ENCODE assay signal across 19 cellular contexts in genomic region chr1:234707641-234708040, GRCh38.
A peak's percentile ranks its signal among the peaks of the same experiment; 100 is the strongest.
DNase-seq lines count a peak whose midpoint lies in the region; ATAC-seq, FAIRE-seq and TF ChIP-seq lines count a peak whose summit lies in the region.
"Had no signal": no experiment of that assay in that cellular context is flagged by ENCODE, and none has a peak within 500 bp of the region (broad histone marks: within the 10 kb centered on the region; RNA-seq: fewer than 3 reads in every experiment).

No MANE protein-coding gene starts in this region.

- POLR2A ChIA-PET in WTC11 (lab: Charles Lee) = interaction anchor here (0.8 kb wide), 1 partner anchor 9 kb away, joined by 3 read pairs; no protein-coding TSS in a partner anchor

- peaks cover 4% of the 10 kb centered on the region for H3K36me3 Mint-ChIP-seq in astrocyte (ENCODE audit: low read depth, unreplicated experiment)
- no peaks in the 10 kb centered on the region for H3K36me3 Mint-ChIP-seq in WTC11
- H3K36me3 Mint-ChIP-seq: brain had no signal

- TF ChIP-seq POLR2A in thyroid gland (IDR thresholded peaks at IDR 0.05) = no peak

- H3K9me3 ChIP-seq in astrocyte (ENCODE audit: insufficient read depth, low read depth, low read length) (no peaks in the 10 kb centered on the region), thyroid gland (no peaks in the 10 kb centered on the region)
- H3K9me3 ChIP-seq: SJCRH30 had no signal

- H3K36me3 ChIP-seq in astrocyte (ENCODE audit: insufficient read depth, low read length) = no peaks in the 10 kb centered on the region
- no peaks in the 10 kb centered on the region for H3K36me3 ChIP-seq in thyroid gland
- H3K36me3 ChIP-seq: SJCRH30 had no signal

- H3K4me2 ChIP-seq in astrocyte (ENCODE audit: low read length) = no peak overlapping the region

- CTCF ChIA-PET in WTC11 (lab: Charles Lee) = interaction anchor here (1.4 kb wide), 1 partner anchor 376 kb away, joined by 3 read pairs; no protein-coding TSS in a partner anchor

- H3K9ac ChIP-seq in astrocyte (ENCODE audit: low read length) = no peak overlapping the region

- no peak for FAIRE-seq in astrocyte (lab: Jason Lieb, UNC)

- H3K27ac ChIP-seq in astrocyte (ENCODE audit: low read depth, low read length) (no peak overlapping the region), thyroid gland (peak overlapping the region; percentile 19 to 93 (median 68))
- H3K27ac ChIP-seq: SJCRH30 had no signal

- H4K20me1 ChIP-seq in astrocyte (ENCODE audit: insufficient read depth, low read length) = no peaks in the 10 kb centered on the region

- no peak for ATAC-seq in WTC11

- intact Hi-C loops in thyroid gland (cut with DNase I) = no loop called here

- H3K4me3 Mint-ChIP-seq in astrocyte (ENCODE audit: unreplicated experiment) (no peak overlapping the region), WTC11 (no peak overlapping the region)
- H3K4me3 Mint-ChIP-seq: activated CD4-positive, alpha-beta T cell treated with anti-CD3 and anti-CD28 coated beads, Interleukin-2, amount 10 ng/mL, durations not matched to agents 7 days and 5 days; brain; CD4-positive, alpha-beta T cell had no signal

- H3K27me3 ChIP-seq in astrocyte (ENCODE audit: insufficient read depth, low read length) = no peaks in the 10 kb centered on the region
- no peaks in the 10 kb centered on the region for H3K27me3 ChIP-seq in thyroid gland
- H3K27me3 ChIP-seq: SJCRH30 had no signal

- H3K27ac Mint-ChIP-seq in astrocyte (ENCODE audit: unreplicated experiment) (no peak overlapping the region), WTC11 (no peak overlapping the region)
- H3K27ac Mint-ChIP-seq: brain; CD4-positive, alpha-beta T cell had no signal

- H3K79me2 ChIP-seq in astrocyte (ENCODE audit: insufficient read depth, low read length) = no peaks in the 10 kb centered on the region

- peaks cover 17% of the 10 kb centered on the region for H3K4me1 ChIP-seq in astrocyte (ENCODE audit: insufficient read depth, low read length)
- H3K4me1 ChIP-seq in thyroid gland = peaks cover 36 to 45% of the 10 kb centered on the region in 2 donors
- H3K4me1 ChIP-seq: SJCRH30 had no signal

- H3K9me3 Mint-ChIP-seq in astrocyte (ENCODE audit: unreplicated experiment) = no peaks in the 10 kb centered on the region
- peaks cover 6% of the 10 kb centered on the region; the same call in 1 of the 2 replicates for H3K9me3 Mint-ChIP-seq in WTC11
- H3K9me3 Mint-ChIP-seq: CD4-positive, alpha-beta T cell had no signal

- no peak overlapping the region for H2AFZ ChIP-seq in astrocyte (ENCODE audit: low read depth, low read length)

- WGBS in thyroid gland, 2 donors = 32 to 44% methylated on average over 1 of the region's 1 CpG

- peaks cover 8% of the 10 kb centered on the region for H3K4me1 Mint-ChIP-seq in astrocyte (ENCODE audit: low read depth, unreplicated experiment)
- no peaks in the 10 kb centered on the region for H3K4me1 Mint-ChIP-seq in WTC11

- TF ChIP-seq CTCF in astrocyte (IDR thresholded peaks at IDR 0.05; ENCODE audit: insufficient read depth, low read depth, low read length) (no peak), fibroblast of the aortic adventitia (IDR thresholded peaks at IDR 0.05; ENCODE audit: insufficient read depth, low read length) (no peak), thyroid gland (IDR thresholded peaks at IDR 0.05) (no peak), WTC11 (IDR thresholded peaks at IDR 0.05) (no peak)

- H3K4me3 ChIP-seq in astrocyte (ENCODE audit: insufficient read depth, low read depth, low read length) (no peak overlapping the region), fibroblast of the aortic adventitia (ENCODE audit: low read depth, low read length) (no peak overlapping the region), thyroid gland (replicated peaks in 1 of 3) (no peak overlapping the region)
- H3K4me3 ChIP-seq: SJCRH30 had no signal

- DNase-seq in MV-4-11 (lab: John Stamatoyannopoulos, UW) (peak; percentile 78), astrocyte (ENCODE audit: low read depth) (peak; percentile 48), fibroblast of the aortic adventitia (ENCODE audit: low read depth) (peak; percentile 66), thyroid gland (peak; percentile 32 to 40), NCI-H1417 (lab: John Stamatoyannopoulos, UW) (no peak), GM03348 (ENCODE audit: low spot score) (no peak), WTC11 (ENCODE audit: low spot score) (no peak)
- DNase-seq: activated CD4-positive, alpha-beta T cell treated with anti-CD3 and anti-CD28 coated beads, Interleukin-2, amount 10 ng/mL, durations not matched to agents 7 days and 5 days; activated naive CD4-positive, alpha-beta T cell treated with anti-CD3 and anti-CD28 coated beads, Interleukin-2, amount 50 U/mL, for 16 hours; activated T-cell treated with anti-CD3 and anti-CD28 coated beads for 4 hours; CD4-positive, alpha-beta T cell; effector CD4-positive, alpha-beta T cell; GOT3; NCI-H1105 treated with DMSO at 0.1 percent for 48 hours; NCI-H2227 treated with DMSO at 0.1 percent for 48 hours; retina; SJCRH30; stimulated activated CD4-positive, alpha-beta T cell treated with anti-CD3 and anti-CD28 coated beads, Interleukin-2, amount 100 ng/mL, for 24 hours had no signal

- H3K27me3 Mint-ChIP-seq in astrocyte (ENCODE audit: low read depth, unreplicated experiment) (peaks cover 11% of the 10 kb centered on the region), WTC11 (ENCODE audit: low read depth) (no peaks in the 10 kb centered on the region; the same call in 1 of the 2 replicates)
- H3K27me3 Mint-ChIP-seq: CD4-positive, alpha-beta T cell had no signal

TF ChIP-seq in WTC11, 78 proteins besides CTCF, POLR2A, EP300 and RAD21 (continues in another document):
- no peak for TF ChIP-seq AFF4 (CRISPR knock-in tag; IDR thresholded peaks at IDR 0.05; ENCODE audit: borderline replicate concordance)
- TF ChIP-seq GTF2I (CRISPR knock-in tag; conservative IDR thresholded peaks at IDR 0.05) = no peak
- TF ChIP-seq ATF1 (CRISPR knock-in tag; IDR thresholded peaks at IDR 0.05) = no peak
- no peak for TF ChIP-seq ZNF281 (CRISPR knock-in tag; IDR thresholded peaks at IDR 0.05)
- TF ChIP-seq NR1H2 (CRISPR knock-in tag; IDR thresholded peaks at IDR 0.05) = no peak
- no peak for TF ChIP-seq ZNF138 (CRISPR knock-in tag; conservative IDR thresholded peaks at IDR 0.05)
- no peak for TF ChIP-seq ZNF317 (CRISPR knock-in tag; IDR thresholded peaks at IDR 0.05; ENCODE audit: borderline replicate concordance, low read depth)
- TF ChIP-seq, protein P1, sequence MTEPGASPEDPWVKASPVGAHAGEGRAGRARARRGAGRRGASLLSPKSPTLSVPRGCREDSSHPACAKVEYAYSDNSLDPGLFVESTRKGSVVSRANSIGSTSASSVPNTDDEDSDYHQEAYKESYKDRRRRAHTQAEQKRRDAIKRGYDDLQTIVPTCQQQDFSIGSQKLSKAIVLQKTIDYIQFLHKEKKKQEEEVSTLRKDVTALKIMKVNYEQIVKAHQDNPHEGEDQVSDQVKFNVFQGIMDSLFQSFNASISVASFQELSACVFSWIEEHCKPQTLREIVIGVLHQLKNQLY (CRISPR knock-in tag; IDR thresholded peaks at IDR 0.05) = no peak
- no peak for TF ChIP-seq NFYB (CRISPR knock-in tag; conservative IDR thresholded peaks at IDR 0.05; ENCODE audit: low read depth)

Comparison
In these comparisons a context has a peak if more than half of its experiments do, and no peak if none do; other contexts are left out.
1. DNase-seq: peak in MV-4-11 (single experiment), astrocyte (single experiment), fibroblast of the aortic adventitia (single experiment) and thyroid gland (2 of 2); none in NCI-H1417 (0 of 3), GM03348 (single experiment) and WTC11 (single experiment).